Comparison of ENCODE assay signal across 1 cellular context in the genomic region with DNA sequence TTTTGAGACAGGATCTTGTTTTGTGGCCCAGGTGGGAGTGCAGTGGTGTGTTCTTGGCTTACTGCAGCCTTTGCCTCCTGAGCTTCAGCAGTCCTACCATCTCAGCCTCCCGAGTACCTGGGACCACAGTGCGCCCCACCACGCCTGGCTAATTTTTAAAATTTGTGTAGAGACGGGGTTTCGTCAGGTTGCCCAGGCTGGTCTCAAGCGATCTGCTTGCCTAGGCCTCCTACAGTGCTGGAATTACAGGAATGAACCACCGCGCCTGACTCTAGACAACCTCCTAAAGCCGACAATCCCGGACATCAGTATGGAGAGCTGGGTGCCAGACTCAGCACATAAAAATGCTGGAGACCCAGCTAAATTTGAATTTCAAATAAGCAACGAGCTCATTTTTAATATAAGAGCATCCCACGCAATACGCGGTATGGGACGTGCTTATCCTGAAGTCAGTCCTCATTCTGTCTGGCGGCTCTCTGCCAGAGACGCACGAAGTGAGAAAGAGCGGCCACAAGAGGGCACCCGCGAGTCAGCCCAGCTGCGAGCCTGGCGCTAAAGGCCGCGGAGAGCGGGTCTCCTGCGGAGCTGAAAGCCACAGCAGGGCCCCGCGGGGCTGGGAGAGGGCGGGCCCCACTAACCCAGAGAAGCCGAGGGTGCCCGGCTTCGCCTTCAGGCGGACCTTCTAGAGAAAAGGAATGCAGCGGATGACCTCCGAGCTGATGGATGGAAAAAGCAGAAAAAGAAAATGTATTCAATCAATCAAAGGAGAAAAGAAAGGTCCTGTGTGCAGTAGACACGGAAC.
TF ChIP-seq lines count a peak whose summit lies in the region.

No MANE protein-coding gene starts in this region.

TF ChIP-seq in SK-N-SH treated with all-trans-retinoic acid at 6 μM for 48 hours, 23 proteins besides CTCF, POLR2A, EP300 and RAD21 (continued from another document):
- TF ChIP-seq, protein P1, sequence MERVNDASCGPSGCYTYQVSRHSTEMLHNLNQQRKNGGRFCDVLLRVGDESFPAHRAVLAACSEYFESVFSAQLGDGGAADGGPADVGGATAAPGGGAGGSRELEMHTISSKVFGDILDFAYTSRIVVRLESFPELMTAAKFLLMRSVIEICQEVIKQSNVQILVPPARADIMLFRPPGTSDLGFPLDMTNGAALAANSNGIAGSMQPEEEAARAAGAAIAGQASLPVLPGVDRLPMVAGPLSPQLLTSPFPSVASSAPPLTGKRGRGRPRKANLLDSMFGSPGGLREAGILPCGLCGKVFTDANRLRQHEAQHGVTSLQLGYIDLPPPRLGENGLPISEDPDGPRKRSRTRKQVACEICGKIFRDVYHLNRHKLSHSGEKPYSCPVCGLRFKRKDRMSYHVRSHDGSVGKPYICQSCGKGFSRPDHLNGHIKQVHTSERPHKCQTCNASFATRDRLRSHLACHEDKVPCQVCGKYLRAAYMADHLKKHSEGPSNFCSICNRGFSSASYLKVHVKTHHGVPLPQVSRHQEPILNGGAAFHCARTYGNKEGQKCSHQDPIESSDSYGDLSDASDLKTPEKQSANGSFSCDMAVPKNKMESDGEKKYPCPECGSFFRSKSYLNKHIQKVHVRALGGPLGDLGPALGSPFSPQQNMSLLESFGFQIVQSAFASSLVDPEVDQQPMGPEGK (CRISPR knock-in tag; IDR thresholded peaks at IDR 0.05; ENCODE audit: borderline replicate concordance): no peak
- TF ChIP-seq TOX (CRISPR knock-in tag; IDR thresholded peaks at IDR 0.05; ENCODE audit: borderline replicate concordance): no peak
- no peak for TF ChIP-seq ISL1 (CRISPR knock-in tag; IDR thresholded peaks at IDR 0.05)
- TF ChIP-seq ZNF565 (CRISPR knock-in tag; conservative IDR thresholded peaks at IDR 0.05; ENCODE audit: low read depth): no peak
- TF ChIP-seq ARNTL (CRISPR knock-in tag; IDR thresholded peaks at IDR 0.05; ENCODE audit: borderline replicate concordance, low read depth): no peak
- no peak for TF ChIP-seq ZC3H10 (CRISPR knock-in tag; IDR thresholded peaks at IDR 0.05)
- no peak for TF ChIP-seq GLIS3 (CRISPR knock-in tag; IDR thresholded peaks at IDR 0.05)
TF ChIP-seq in SK-N-SH treated with all-trans-retinoic acid at 6 μM for 48 hours: peak in this region for 0.
